Comparison of ENCODE assay signal across 15 cellular contexts in genomic region chr5:171945066-171945465, GRCh38.
DNase-seq lines count a peak whose midpoint lies in the region; ATAC-seq, FAIRE-seq and TF ChIP-seq lines count a peak whose summit lies in the region.
"Had no signal": no experiment of that assay in that cellular context is flagged by ENCODE, and none has a peak within 500 bp of the region (broad histone marks: within the 10 kb centered on the region; RNA-seq: fewer than 3 reads in every experiment).

No MANE protein-coding gene starts in this region.

- no peak overlapping the region for H3K4me3 ChIP-seq in astrocyte (ENCODE audit: insufficient read depth, low read depth, low read length)
- no peak overlapping the region for H3K4me3 ChIP-seq in smooth muscle cell
- H3K4me3 ChIP-seq: right atrium auricular region had no signal

- no peak for FAIRE-seq in astrocyte (lab: Jason Lieb, UNC)

- TF ChIP-seq CTCF in astrocyte (IDR thresholded peaks at IDR 0.05; ENCODE audit: insufficient read depth, low read depth, low read length) (no peak), smooth muscle cell (IDR thresholded peaks at IDR 0.05; ENCODE audit: borderline replicate concordance, insufficient read depth, poor library complexity, severe bottlenecking) (no peak)

- H3K9me3 Mint-ChIP-seq in activated naive CD4-positive, alpha-beta T cell treated with anti-CD3 and anti-CD28 coated beads, Interleukin-2, amount 50 U/mL, for 24 hours = no peaks in the 10 kb centered on the region
- no peaks in the 10 kb centered on the region for H3K9me3 Mint-ChIP-seq in activated naive CD4-positive, alpha-beta T cell treated with anti-CD3 and anti-CD28 coated beads, Interleukin-2, amount 50 U/mL, for 72 hours
- H3K9me3 Mint-ChIP-seq in astrocyte (ENCODE audit: unreplicated experiment) = no peaks in the 10 kb centered on the region
- H3K9me3 Mint-ChIP-seq: effector memory CD8-positive, alpha-beta T cell; stimulated activated effector memory CD8-positive, alpha-beta T cell treated with anti-CD3 and anti-CD28 coated beads, Interleukin-12 subunit alpha, Interleukin-12 subunit beta, amount 100 ng/mL, for 72 hours had no signal

- H2AFZ ChIP-seq in astrocyte (ENCODE audit: low read depth, low read length) (no peak overlapping the region), smooth muscle cell (ENCODE audit: low read depth) (no peak overlapping the region)

- H3K79me2 ChIP-seq in astrocyte (ENCODE audit: insufficient read depth, low read length) = peaks cover 78% of the 10 kb centered on the region
- H3K79me2 ChIP-seq in smooth muscle cell (ENCODE audit: low read depth) = peaks cover 85% of the 10 kb centered on the region

- H3K27ac Mint-ChIP-seq in activated naive CD4-positive, alpha-beta T cell treated with anti-CD3 and anti-CD28 coated beads, Interleukin-2, amount 50 U/mL, for 24 hours = peak overlapping the region; percentile 6
- H3K27ac Mint-ChIP-seq in activated naive CD4-positive, alpha-beta T cell treated with anti-CD3 and anti-CD28 coated beads, Interleukin-2, amount 50 U/mL, for 72 hours = no peak overlapping the region
- H3K27ac Mint-ChIP-seq in astrocyte (ENCODE audit: unreplicated experiment) = peak overlapping the region; percentile 54
- H3K27ac Mint-ChIP-seq: stimulated activated effector memory CD8-positive, alpha-beta T cell treated with anti-CD3 and anti-CD28 coated beads, Interleukin-12 subunit alpha, Interleukin-12 subunit beta, amount 100 ng/mL, for 72 hours had no signal

- H3K27me3 ChIP-seq in astrocyte (ENCODE audit: insufficient read depth, low read length) = no peaks in the 10 kb centered on the region
- no peaks in the 10 kb centered on the region for H3K27me3 ChIP-seq in smooth muscle cell (ENCODE audit: low read depth)
- H3K27me3 ChIP-seq: brain microvascular endothelial cell, right atrium auricular region had no signal

- H3K4me1 ChIP-seq in astrocyte (ENCODE audit: insufficient read depth, low read length) = no peaks in the 10 kb centered on the region
- peaks cover 7% of the 10 kb centered on the region for H3K4me1 ChIP-seq in smooth muscle cell (ENCODE audit: low read depth)

- H3K9ac ChIP-seq in astrocyte (ENCODE audit: low read length) (no peak overlapping the region), smooth muscle cell (ENCODE audit: low read depth) (no peak overlapping the region)

- peaks cover 67% of the 10 kb centered on the region for H4K20me1 ChIP-seq in astrocyte (ENCODE audit: insufficient read depth, low read length)
- peaks cover 94% of the 10 kb centered on the region for H4K20me1 ChIP-seq in smooth muscle cell (ENCODE audit: low read depth)

- no peaks in the 10 kb centered on the region for H3K9me3 ChIP-seq in astrocyte (ENCODE audit: insufficient read depth, low read depth, low read length)
- H3K9me3 ChIP-seq in smooth muscle cell (replicated peaks; ENCODE audit: low read depth) = no peaks in the 10 kb centered on the region
- H3K9me3 ChIP-seq: right atrium auricular region had no signal

- H3K4me3 Mint-ChIP-seq in activated naive CD4-positive, alpha-beta T cell treated with anti-CD3 and anti-CD28 coated beads, Interleukin-2, amount 50 U/mL, for 24 hours = no peak overlapping the region
- no peak overlapping the region for H3K4me3 Mint-ChIP-seq in astrocyte (ENCODE audit: unreplicated experiment)
- H3K4me3 Mint-ChIP-seq: effector memory CD8-positive, alpha-beta T cell; stimulated activated effector memory CD8-positive, alpha-beta T cell treated with anti-CD3 and anti-CD28 coated beads, Interleukin-12 subunit alpha, Interleukin-12 subunit beta, amount 100 ng/mL, for 72 hours had no signal

- no peaks in the 10 kb centered on the region for H3K27me3 Mint-ChIP-seq in activated naive CD4-positive, alpha-beta T cell treated with anti-CD3 and anti-CD28 coated beads, Interleukin-2, amount 50 U/mL, for 24 hours
- H3K27me3 Mint-ChIP-seq in astrocyte (ENCODE audit: low read depth, unreplicated experiment) = no peaks in the 10 kb centered on the region
- H3K27me3 Mint-ChIP-seq: effector memory CD8-positive, alpha-beta T cell had no signal

- H3K36me3 Mint-ChIP-seq in activated naive CD4-positive, alpha-beta T cell treated with anti-CD3 and anti-CD28 coated beads, Interleukin-2, amount 50 U/mL, for 24 hours = peaks cover 9% of the 10 kb centered on the region
- H3K36me3 Mint-ChIP-seq in activated naive CD4-positive, alpha-beta T cell treated with anti-CD3 and anti-CD28 coated beads, Interleukin-2, amount 50 U/mL, for 72 hours = no peaks in the 10 kb centered on the region
- no peaks in the 10 kb centered on the region for H3K36me3 Mint-ChIP-seq in astrocyte (ENCODE audit: low read depth, unreplicated experiment)

- no peak for ATAC-seq in activated naive CD4-positive, alpha-beta T cell treated with anti-CD3 and anti-CD28 coated beads, Interleukin-2, amount 50 U/mL, for 72 hours
- ATAC-seq: effector memory CD8-positive, alpha-beta T cell; stimulated activated effector memory CD8-positive, alpha-beta T cell treated with anti-CD3 and anti-CD28 coated beads, Interleukin-12 subunit alpha, Interleukin-12 subunit beta, amount 100 ng/mL, for 72 hours had no signal

- 81% methylated on average over 2 of the region's 2 CpGs for WGBS in smooth muscle cell (ENCODE audit: low lambda C conversion rate)

- H3K4me2 ChIP-seq in astrocyte (ENCODE audit: low read length) (no peak overlapping the region), smooth muscle cell (peak overlapping the region; percentile 27)

- H3K4me1 Mint-ChIP-seq in activated naive CD4-positive, alpha-beta T cell treated with anti-CD3 and anti-CD28 coated beads, Interleukin-2, amount 50 U/mL, for 24 hours = peaks cover 71% of the 10 kb centered on the region
- H3K4me1 Mint-ChIP-seq in astrocyte (ENCODE audit: low read depth, unreplicated experiment) = peaks cover 32% of the 10 kb centered on the region

- no peak for DNase-seq in activated naive CD4-positive, alpha-beta T cell treated with anti-CD3 and anti-CD28 coated beads, Interleukin-2, amount 50 U/mL, for 72 hours (ENCODE audit: low spot score in 2 of 2)
- DNase-seq in astrocyte (ENCODE audit: low read depth) (no peak), iris pigment epithelial cell (ENCODE audit: low read depth) (peak; percentile 76), smooth muscle cell (lab: John Stamatoyannopoulos, UW; ENCODE audit: unreplicated experiment) (no peak), SHP77 treated with DMSO at 0.1 percent for 48 hours (lab: John Stamatoyannopoulos, UW) (no peak), hypothalamus (lab: John Stamatoyannopoulos, UW) (no peak), SHP77 (lab: John Stamatoyannopoulos, UW) (no peak)
- DNase-seq: brain microvascular endothelial cell; effector memory CD8-positive, alpha-beta T cell; NCI-H1436; NCI-H526; SW 1271 had no signal

- H3K36me3 ChIP-seq in astrocyte (ENCODE audit: insufficient read depth, low read length) (no peaks in the 10 kb centered on the region), smooth muscle cell (ENCODE audit: low read depth) (no peaks in the 10 kb centered on the region)
- H3K36me3 ChIP-seq: brain microvascular endothelial cell, right atrium auricular region had no signal

- H3K27ac ChIP-seq in astrocyte (ENCODE audit: low read depth, low read length) (no peak overlapping the region), smooth muscle cell (ENCODE audit: low read depth) (peak overlapping the region; percentile 23)
- H3K27ac ChIP-seq: brain microvascular endothelial cell, right atrium auricular region had no signal

- H3F3A ChIP-seq in smooth muscle cell (ENCODE audit: low read depth) = no peaks in the 10 kb centered on the region

Comparison
In these comparisons a context has a peak if more than half of its experiments do, and no peak if none do; other contexts are left out.
1. H3K27ac Mint-ChIP-seq: peak in activated naive CD4-positive, alpha-beta T cell treated with anti-CD3 and anti-CD28 coated beads, Interleukin-2, amount 50 U/mL, for 24 hours (single experiment) and astrocyte (single experiment); none in activated naive CD4-positive, alpha-beta T cell treated with anti-CD3 and anti-CD28 coated beads, Interleukin-2, amount 50 U/mL, for 72 hours (0 of 2).